Comparison of ENCODE assay signal across 1 cellular context in the genomic region with DNA sequence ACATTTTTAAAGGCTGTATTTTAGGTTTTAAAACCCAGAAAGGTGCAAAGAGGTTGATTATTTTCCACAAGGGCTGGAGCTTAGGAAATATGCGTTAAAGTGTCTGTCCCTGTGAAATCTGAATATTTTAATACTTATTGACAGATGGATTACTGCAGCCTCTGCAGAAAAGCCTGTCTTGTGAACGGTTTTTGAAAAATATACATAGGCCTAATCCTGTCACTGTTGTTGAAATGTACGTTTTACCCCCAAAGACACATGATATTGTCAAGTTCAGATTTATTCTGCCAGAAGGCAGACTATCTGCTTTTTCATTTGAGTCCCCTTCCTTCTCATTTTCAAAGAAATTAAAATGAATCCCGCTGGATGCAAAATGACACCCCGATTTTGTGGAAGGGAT.
TF ChIP-seq lines count a peak whose summit lies in the region.

No MANE protein-coding gene starts in this region.

TF ChIP-seq in liver, 16 proteins besides CTCF, POLR2A, EP300 and RAD21 (continued from another document):
- TF ChIP-seq, protein P1, sequence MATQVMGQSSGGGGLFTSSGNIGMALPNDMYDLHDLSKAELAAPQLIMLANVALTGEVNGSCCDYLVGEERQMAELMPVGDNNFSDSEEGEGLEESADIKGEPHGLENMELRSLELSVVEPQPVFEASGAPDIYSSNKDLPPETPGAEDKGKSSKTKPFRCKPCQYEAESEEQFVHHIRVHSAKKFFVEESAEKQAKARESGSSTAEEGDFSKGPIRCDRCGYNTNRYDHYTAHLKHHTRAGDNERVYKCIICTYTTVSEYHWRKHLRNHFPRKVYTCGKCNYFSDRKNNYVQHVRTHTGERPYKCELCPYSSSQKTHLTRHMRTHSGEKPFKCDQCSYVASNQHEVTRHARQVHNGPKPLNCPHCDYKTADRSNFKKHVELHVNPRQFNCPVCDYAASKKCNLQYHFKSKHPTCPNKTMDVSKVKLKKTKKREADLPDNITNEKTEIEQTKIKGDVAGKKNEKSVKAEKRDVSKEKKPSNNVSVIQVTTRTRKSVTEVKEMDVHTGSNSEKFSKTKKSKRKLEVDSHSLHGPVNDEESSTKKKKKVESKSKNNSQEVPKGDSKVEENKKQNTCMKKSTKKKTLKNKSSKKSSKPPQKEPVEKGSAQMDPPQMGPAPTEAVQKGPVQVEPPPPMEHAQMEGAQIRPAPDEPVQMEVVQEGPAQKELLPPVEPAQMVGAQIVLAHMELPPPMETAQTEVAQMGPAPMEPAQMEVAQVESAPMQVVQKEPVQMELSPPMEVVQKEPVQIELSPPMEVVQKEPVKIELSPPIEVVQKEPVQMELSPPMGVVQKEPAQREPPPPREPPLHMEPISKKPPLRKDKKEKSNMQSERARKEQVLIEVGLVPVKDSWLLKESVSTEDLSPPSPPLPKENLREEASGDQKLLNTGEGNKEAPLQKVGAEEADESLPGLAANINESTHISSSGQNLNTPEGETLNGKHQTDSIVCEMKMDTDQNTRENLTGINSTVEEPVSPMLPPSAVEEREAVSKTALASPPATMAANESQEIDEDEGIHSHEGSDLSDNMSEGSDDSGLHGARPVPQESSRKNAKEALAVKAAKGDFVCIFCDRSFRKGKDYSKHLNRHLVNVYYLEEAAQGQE (IDR thresholded peaks at IDR 0.05): no peak
- TF ChIP-seq JUND (IDR thresholded peaks at IDR 0.05) (no peak), FOXA1 (IDR thresholded peaks at IDR 0.05) (no peak)
TF ChIP-seq in liver: peak in this region for 0.
